9 cellular contexts compared by ENCODE assay signal in the genomic region with DNA sequence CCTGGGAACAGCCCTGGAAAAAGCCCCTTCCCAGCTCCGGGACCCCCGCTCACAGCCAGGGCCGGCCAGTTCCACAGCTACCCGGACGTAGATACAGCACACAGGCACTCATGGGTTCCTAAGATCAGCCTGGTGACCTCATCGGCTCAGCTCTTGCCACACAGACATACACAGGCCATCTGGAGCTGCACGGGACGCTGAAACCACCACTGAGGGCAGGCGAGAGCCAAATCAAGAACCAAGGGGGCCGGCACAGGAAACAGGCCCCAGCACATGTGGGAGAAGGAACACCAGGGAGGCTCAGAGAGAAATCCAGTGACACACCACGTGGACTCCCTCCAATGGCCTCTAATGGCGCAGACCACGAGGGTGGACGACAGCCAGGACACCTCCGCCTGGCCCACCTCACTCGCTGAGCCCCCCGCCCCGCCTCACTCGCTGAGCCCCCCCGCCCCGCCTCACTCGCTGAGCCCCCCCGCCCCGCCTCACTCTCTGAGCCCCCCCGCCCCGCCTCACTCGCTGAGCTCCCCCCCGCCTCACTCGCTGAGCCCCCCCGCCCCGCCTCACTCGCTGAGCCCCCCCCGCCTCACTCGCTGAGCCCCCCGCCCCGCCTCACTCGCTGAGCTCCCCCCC.
A peak's percentile ranks its signal among the peaks of the same experiment; 100 is the strongest.
DNase-seq lines count a peak whose midpoint lies in the region; ATAC-seq, FAIRE-seq and TF ChIP-seq lines count a peak whose summit lies in the region.
"Had no signal": no experiment of that assay in that cellular context is flagged by ENCODE, and none has a peak within 500 bp of the region (broad histone marks: within the 10 kb centered on the region; RNA-seq: fewer than 3 reads in every experiment).

No MANE protein-coding gene starts in this region.

- H3K4me2 ChIP-seq in GM12878 (ENCODE audit: control insufficient read depth, insufficient read depth) = no peak overlapping the region

- H3K4me1 ChIP-seq in GM12878 (ENCODE audit: control insufficient read depth, insufficient read depth, low read length) = peaks cover 22% of the 10 kb centered on the region

- DNase-seq in NCI-H146 (lab: John Stamatoyannopoulos, UW) = peak; percentile 61
- no peak for DNase-seq in GM12878 (ENCODE audit: low read depth, low spot score)
- no peak for DNase-seq in memory B cell (ENCODE audit: low spot score in 2 of 2)
- no peak for DNase-seq in GM19240 (ENCODE audit: insufficient read length, low spot score)
- no peak for DNase-seq in mesenteric fat pad (ENCODE audit: low spot score)
- DNase-seq in NCI-H1930 (lab: John Stamatoyannopoulos, UW) = no peak

- H3K4me1 Mint-ChIP-seq in memory B cell = peaks cover 37% of the 10 kb centered on the region

- H4K20me1 ChIP-seq in GM12878 (ENCODE audit: control insufficient read depth, insufficient read depth) = no peaks in the 10 kb centered on the region

- SMC1A ChIA-PET in GM12878 (lab: Charles Lee; ENCODE audit: uncharacterized antibody, unreplicated experiment) = no interaction called here

- peak; percentile 39; the same call in 1 of the 2 replicates for TF ChIP-seq CTCF in GM12875 (IDR thresholded peaks at IDR 0.05; ENCODE audit: borderline replicate concordance, insufficient read depth, low read depth, low read length)
- TF ChIP-seq CTCF in GM12878 (IDR thresholded peaks at IDR 0.05 in 2 of 3, conservative IDR thresholded peaks at IDR 0.05 in 1 of 3; ENCODE audit: control insufficient read depth in 2 of 3, extremely low read depth in 1 of 3, insufficient read depth in 1 of 3, low read depth in 3 of 3, low read length in 3 of 3) = peak; percentile 12 to 29 (median 22); a peak in 3 of 6 replicates

- H3K4me3 Mint-ChIP-seq in memory B cell = no peak overlapping the region

- no peak overlapping the region for H3K27ac ChIP-seq in GM12878 (ENCODE audit: control insufficient read depth, insufficient read depth)
- H3K27ac ChIP-seq: VCaP had no signal

- no peak for TF ChIP-seq EP300 in GM12878 (IDR thresholded peaks at IDR 0.05; ENCODE audit: borderline replicate concordance in 1 of 2, control insufficient read depth in 1 of 2, low read depth in 2 of 2, low read length in 2 of 2)

- peaks cover 0 to 7% of the 10 kb centered on the region in 2 experiments; a peak in 3 of 4 replicates for H3K36me3 ChIP-seq in GM12878 (ENCODE audit: control insufficient read depth in 2 of 2, insufficient read depth in 2 of 2, low read length in 1 of 2)

- H3K27me3 Mint-ChIP-seq in memory B cell = no peaks in the 10 kb centered on the region

- H2AFZ ChIP-seq in GM12878 (ENCODE audit: control insufficient read depth, low read depth, low read length) = no peak overlapping the region

- H3K9ac ChIP-seq in GM12878 (ENCODE audit: control insufficient read depth, insufficient read depth, low read length) = no peak overlapping the region

- peak overlapping the region; percentile 88 for H3K27ac Mint-ChIP-seq in memory B cell

- 63% methylated on average over 16 of the region's 37 CpGs for WGBS in GM12878 (ENCODE audit: insufficient coverage, insufficient replicate concordance, low lambda C conversion rate, missing lambda C conversion rate)

- no TSS peak for BruUV-seq in GM12878 (replicated peaks; lab: Mats Ljungman, UMichigan)

- no peak for TF ChIP-seq POLR2A in GM12878 (IDR thresholded peaks at IDR 0.05; ENCODE audit: low read depth, low read length)

- H3K9me3 ChIP-seq in GM12878 (replicated peaks; ENCODE audit: control insufficient read depth, insufficient read depth, low read length) = no peaks in the 10 kb centered on the region

- H3K79me2 ChIP-seq in GM12878 (ENCODE audit: control insufficient read depth, insufficient read depth, low read length) = no peaks in the 10 kb centered on the region

- TF ChIP-seq RAD21 in GM12878 (IDR thresholded peaks at IDR 0.05; ENCODE audit: insufficient read depth, low read depth, low read length) = peak; percentile 39

- no peaks in the 10 kb centered on the region for H3K9me3 Mint-ChIP-seq in memory B cell

- no peak for FAIRE-seq in GM12878 (lab: Jason Lieb, UNC)

- CTCF ChIA-PET in GM12878 (lab: Yijun Ruan, JAX) = no interaction called here

- H3K36me3 Mint-ChIP-seq in memory B cell = peaks cover 26% of the 10 kb centered on the region

- in situ Hi-C loops in GM12878 (cut with MboI) = no loop called here

- intact Hi-C loops in GM12878 (cut with micrococcal nuclease; ENCODE audit: unreplicated experiment) = no loop called here

- POLR2A ChIA-PET in GM12878 (lab: Charles Lee) = no interaction called here

- peak; percentile 73 for ATAC-seq in GM12878
- peak; percentile 71 for ATAC-seq in memory B cell (ENCODE audit: low read depth)
- no peak for ATAC-seq in GM21390 (IDR thresholded peaks at IDR 0.05; ENCODE audit: unreplicated experiment)

- RAD21 ChIA-PET in GM12878 (lab: Charles Lee; ENCODE audit: unreplicated experiment) = no interaction called here

- H3K27me3 ChIP-seq in GM12878 (replicated peaks in 1 of 2; ENCODE audit: control insufficient read depth in 2 of 2, insufficient read depth in 2 of 2, low read length in 1 of 2) = no peaks in the 10 kb centered on the region

- H3K4me3 ChIP-seq in GM12875 (ENCODE audit: low read depth, low read length) = no peak overlapping the region
- H3K4me3 ChIP-seq in GM12878 = no peak overlapping the region

TF ChIP-seq in GM12878, 131 proteins besides CTCF, POLR2A, EP300 and RAD21:
- TF ChIP-seq BHLHE40 (IDR thresholded peaks at IDR 0.05; ENCODE audit: borderline replicate concordance in 1 of 2, low read depth in 2 of 2, low read length in 1 of 2) (0 out of 4 replicates have a peak, but pooled peaks of 1 of the 2 experiments have one; percentile 28), IKZF1 (conservative IDR thresholded peaks at IDR 0.05) (no peak), CREM (IDR thresholded peaks at IDR 0.05; ENCODE audit: low read depth) (no peak)
- TF ChIP-seq, protein P1, sequence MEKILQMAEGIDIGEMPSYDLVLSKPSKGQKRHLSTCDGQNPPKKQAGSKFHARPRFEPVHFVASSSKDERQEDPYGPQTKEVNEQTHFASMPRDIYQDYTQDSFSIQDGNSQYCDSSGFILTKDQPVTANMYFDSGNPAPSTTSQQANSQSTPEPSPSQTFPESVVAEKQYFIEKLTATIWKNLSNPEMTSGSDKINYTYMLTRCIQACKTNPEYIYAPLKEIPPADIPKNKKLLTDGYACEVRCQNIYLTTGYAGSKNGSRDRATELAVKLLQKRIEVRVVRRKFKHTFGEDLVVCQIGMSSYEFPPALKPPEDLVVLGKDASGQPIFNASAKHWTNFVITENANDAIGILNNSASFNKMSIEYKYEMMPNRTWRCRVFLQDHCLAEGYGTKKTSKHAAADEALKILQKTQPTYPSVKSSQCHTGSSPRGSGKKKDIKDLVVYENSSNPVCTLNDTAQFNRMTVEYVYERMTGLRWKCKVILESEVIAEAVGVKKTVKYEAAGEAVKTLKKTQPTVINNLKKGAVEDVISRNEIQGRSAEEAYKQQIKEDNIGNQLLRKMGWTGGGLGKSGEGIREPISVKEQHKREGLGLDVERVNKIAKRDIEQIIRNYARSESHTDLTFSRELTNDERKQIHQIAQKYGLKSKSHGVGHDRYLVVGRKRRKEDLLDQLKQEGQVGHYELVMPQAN (conservative IDR thresholded peaks at IDR 0.05) = no peak
- TF ChIP-seq, protein P2, sequence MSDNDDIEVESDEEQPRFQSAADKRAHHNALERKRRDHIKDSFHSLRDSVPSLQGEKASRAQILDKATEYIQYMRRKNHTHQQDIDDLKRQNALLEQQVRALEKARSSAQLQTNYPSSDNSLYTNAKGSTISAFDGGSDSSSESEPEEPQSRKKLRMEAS (IDR thresholded peaks at IDR 0.05; ENCODE audit: low read depth, low read length) = no peak
